In genomic region chr1:90722874-90723273, GRCh38 we compare ENCODE assay signal across 13 cellular contexts. TPM values are rescaled to one million over a fixed set of nuclear protein-coding genes. Genes with fewer than 3 reads are reported as not detected.
DNase-seq lines count a peak whose midpoint lies in the region; ATAC-seq and TF ChIP-seq lines count a peak whose summit lies in the region.
"Had no signal": no experiment of that assay in that cellular context is flagged by ENCODE, and none has a peak within 500 bp of the region (broad histone marks: within the 10 kb centered on the region; RNA-seq: fewer than 3 reads in every experiment).

No MANE protein-coding gene starts in this region.

- H4K5ac ChIP-seq in mesendoderm (ENCODE audit: low read length): no peak overlapping the region

- H3K27ac ChIP-seq in spleen (no peak overlapping the region), mesendoderm (ENCODE audit: low read depth, low read length) (no peak overlapping the region), colonic mucosa (no peak overlapping the region)
- H3K27ac ChIP-seq: tibial nerve had no signal

- H3K18ac ChIP-seq in mesendoderm (ENCODE audit: low read length): no peak overlapping the region

- intact Hi-C loops in spleen (cut with DNase I; ENCODE audit: low total_unique reads) (loop anchor here (10.0 kb wide), 1 partner anchor 122 kb away; no protein-coding TSS in a partner anchor), colonic mucosa (cut with DNase I) (loop anchor here (5.0 to 10.0 kb wide), 3 partner anchors 129 to 442 kb away; no protein-coding TSS in a partner anchor)

- CTCF ChIA-PET in T-cell (lab: Charles Lee): no interaction called here

- H3K9me3 ChIP-seq in spleen: peaks cover 0 to 57% (median 0%) of the 10 kb centered on the region in 8 donors
- H3K9me3 ChIP-seq in colonic mucosa: no peaks in the 10 kb centered on the region

- no peak overlapping the region for H3K56ac ChIP-seq in mesendoderm (ENCODE audit: low read length)

- H3K9ac ChIP-seq in mesendoderm (ENCODE audit: low read length) (no peak overlapping the region), colonic mucosa (ENCODE audit: low read depth in 2 of 2, low read length in 2 of 2) (no peak overlapping the region)

- peak overlapping the region in 6 of 8 donors; percentile 20 to 65 (median 36) for H3K4me3 ChIP-seq in spleen
- no peak overlapping the region for H3K4me3 ChIP-seq in mesendoderm (ENCODE audit: low read length)
- H3K4me3 ChIP-seq in colonic mucosa: no peak overlapping the region

- peak overlapping the region; percentile 60 for H3K4me3 Mint-ChIP-seq in activated T-cell treated with anti-CD3 and anti-CD28 coated beads, Interleukin-2, amount 50 U/mL, for 24 hours
- H3K4me3 Mint-ChIP-seq in T-cell: peak overlapping the region; percentile 49 to 75 (median 59)
- peak overlapping the region; percentile 64 to 70 for H3K4me3 Mint-ChIP-seq in effector memory CD8-positive, alpha-beta T cell

- no peak overlapping the region for H2BK120ac ChIP-seq in mesendoderm (ENCODE audit: low read depth, low read length)

- no peak overlapping the region for H2BK5ac ChIP-seq in mesendoderm (ENCODE audit: low read length)

- H3K27ac Mint-ChIP-seq in activated T-cell treated with anti-CD3 and anti-CD28 coated beads, Interleukin-2, amount 50 U/mL, for 24 hours: no peak overlapping the region
- peak overlapping the region in 1 of 2 donors; percentile 13 for H3K27ac Mint-ChIP-seq in T-cell
- H3K27ac Mint-ChIP-seq in effector memory CD8-positive, alpha-beta T cell: no peak overlapping the region
- H3K27ac Mint-ChIP-seq: nephron had no signal

- H3K4me2 ChIP-seq in mesendoderm (ENCODE audit: low read length): no peak overlapping the region

- H2AK5ac ChIP-seq in mesendoderm (ENCODE audit: low read length): no peak overlapping the region

- H3K79me1 ChIP-seq in mesendoderm (ENCODE audit: low read length): no peaks in the 10 kb centered on the region

- POLR2A ChIA-PET in T-cell (lab: Charles Lee): no interaction called here

- no peak for DNase-seq in activated T-cell treated with anti-CD3 and anti-CD28 coated beads, Interleukin-2, amount 50 U/mL, for 24 hours
- DNase-seq in activated T-cell treated with anti-CD3 and anti-CD28 coated beads for 4 hours (no peak), T-cell (no peak), spleen (no peak), mesendoderm (no peak), NCI-H748 (lab: John Stamatoyannopoulos, UW; ENCODE audit: unreplicated experiment) (no peak), colonic mucosa (no peak)
- no peak for DNase-seq in effector memory CD8-positive, alpha-beta T cell
- DNase-seq: NCI-H82, SW 1271 had no signal

- 26 to 44% (median 42%) methylated on average over 4 of the region's 4 CpGs for WGBS in spleen, 5 donors
- whole genome bisulfite sequencing in mesendoderm (ENCODE audit: extremely low coverage, insufficient coverage, low lambda C conversion rate): no CpG with 5 or more reads among the region's 4 CpGs

- peaks cover 8% of the 10 kb centered on the region for H3K9me3 Mint-ChIP-seq in activated T-cell treated with anti-CD3 and anti-CD28 coated beads, Interleukin-2, amount 50 U/mL, for 24 hours
- peaks cover 8 to 13% (median 11%) of the 10 kb centered on the region in 3 donors for H3K9me3 Mint-ChIP-seq in T-cell
- H3K9me3 Mint-ChIP-seq in effector memory CD8-positive, alpha-beta T cell: peaks cover 4 to 7% of the 10 kb centered on the region in 2 donors

- H3K36me3 ChIP-seq in spleen (no peaks in the 10 kb centered on the region), mesendoderm (ENCODE audit: control insufficient read depth, insufficient read depth, low read length) (no peaks in the 10 kb centered on the region), colonic mucosa (no peaks in the 10 kb centered on the region)
- H3K36me3 ChIP-seq: tibial nerve had no signal

- H3K79me2 ChIP-seq in mesendoderm (ENCODE audit: control insufficient read depth, insufficient read depth, low read length): no peaks in the 10 kb centered on the region

- no peak for TF ChIP-seq POLR2A in spleen (IDR thresholded peaks at IDR 0.05)

- TF ChIP-seq CTCF in spleen (IDR thresholded peaks at IDR 0.05 in 8 of 11, conservative IDR thresholded peaks at IDR 0.05 in 3 of 11) (no peak), colonic mucosa (IDR thresholded peaks at IDR 0.05) (no peak)

- H3K27me3 Mint-ChIP-seq in activated T-cell treated with anti-CD3 and anti-CD28 coated beads, Interleukin-2, amount 50 U/mL, for 24 hours: peaks cover 99% of the 10 kb centered on the region
- peaks cover 84 to 94% of the 10 kb centered on the region in 2 donors for H3K27me3 Mint-ChIP-seq in T-cell
- peaks cover 93 to 100% of the 10 kb centered on the region in 2 donors for H3K27me3 Mint-ChIP-seq in effector memory CD8-positive, alpha-beta T cell

- peaks cover 49% of the 10 kb centered on the region for H3K4me1 Mint-ChIP-seq in activated T-cell treated with anti-CD3 and anti-CD28 coated beads, Interleukin-2, amount 50 U/mL, for 24 hours (ENCODE audit: low read depth)
- peaks cover 49 to 77% (median 57%) of the 10 kb centered on the region in 3 donors for H3K4me1 Mint-ChIP-seq in T-cell
- peaks cover 23 to 40% of the 10 kb centered on the region in 2 donors for H3K4me1 Mint-ChIP-seq in effector memory CD8-positive, alpha-beta T cell (ENCODE audit: low read depth in 2 of 2)

- no peak overlapping the region for H3K23ac ChIP-seq in mesendoderm (ENCODE audit: low read length)

- ATAC-seq in T-cell (replicated peaks in 1 of 4): no peak
- ATAC-seq in effector memory CD8-positive, alpha-beta T cell (replicated peaks): no peak

- H2BK15ac ChIP-seq in mesendoderm (replicated peaks; ENCODE audit: low read depth): no peak overlapping the region

- no peaks in the 10 kb centered on the region for H3K36me3 Mint-ChIP-seq in activated T-cell treated with anti-CD3 and anti-CD28 coated beads, Interleukin-2, amount 50 U/mL, for 24 hours (ENCODE audit: low read depth)
- peaks cover 3% of the 10 kb centered on the region for H3K36me3 Mint-ChIP-seq in T-cell
- H3K36me3 Mint-ChIP-seq in effector memory CD8-positive, alpha-beta T cell (ENCODE audit: insufficient read depth): peaks cover 60% of the 10 kb centered on the region

- H3K27me3 ChIP-seq in spleen (replicated peaks in 1 of 7): peaks cover 20 to 100% (median 98%) of the 10 kb centered on the region in 7 donors
- peaks cover 71% of the 10 kb centered on the region for H3K27me3 ChIP-seq in mesendoderm (ENCODE audit: insufficient read depth, low read length, poor library complexity)
- H3K27me3 ChIP-seq in colonic mucosa: peaks cover 97% of the 10 kb centered on the region

- no peak overlapping the region for H4K8ac ChIP-seq in mesendoderm (ENCODE audit: low read depth, low read length)

- peaks cover 17 to 70% (median 56%) of the 10 kb centered on the region in 6 donors for H3K4me1 ChIP-seq in spleen
- H3K4me1 ChIP-seq in mesendoderm (ENCODE audit: control insufficient read depth, low read depth, low read length): peaks cover 6% of the 10 kb centered on the region
- peaks cover 5% of the 10 kb centered on the region for H3K4me1 ChIP-seq in colonic mucosa

- H3K4ac ChIP-seq in mesendoderm (ENCODE audit: low read depth, low read length): no peak overlapping the region

RNA-seq across cellular contexts. Expression of gene BARHL2, which starts 5.8 kb away (rescaled TPM):
- total RNA-seq in T-cell (not detected), spleen (not detected), colonic mucosa (not detected)
- polyA plus RNA-seq in spleen: not detected
- 0.01 TPM for polyA plus RNA-seq in mesendoderm (2013, experiment 1 of 2)
- 0.06 TPM for polyA plus RNA-seq in mesendoderm (2013, experiment 2 of 2)
- total RNA-seq: left lobe of liver, tibial nerve had no signal

Comparison
In these comparisons a context has a peak if more than half of its experiments do, and no peak if none do; other contexts are left out.
1. H3K4me3 ChIP-seq: peak in spleen (6 of 8); none in mesendoderm (single experiment) and colonic mucosa (single experiment).
2. Peak in every context shown above with its lines, with median percentiles within 50 percentile points of each other: H3K4me3 Mint-ChIP-seq.